8 cellular contexts compared by ENCODE assay signal in the genomic region with DNA sequence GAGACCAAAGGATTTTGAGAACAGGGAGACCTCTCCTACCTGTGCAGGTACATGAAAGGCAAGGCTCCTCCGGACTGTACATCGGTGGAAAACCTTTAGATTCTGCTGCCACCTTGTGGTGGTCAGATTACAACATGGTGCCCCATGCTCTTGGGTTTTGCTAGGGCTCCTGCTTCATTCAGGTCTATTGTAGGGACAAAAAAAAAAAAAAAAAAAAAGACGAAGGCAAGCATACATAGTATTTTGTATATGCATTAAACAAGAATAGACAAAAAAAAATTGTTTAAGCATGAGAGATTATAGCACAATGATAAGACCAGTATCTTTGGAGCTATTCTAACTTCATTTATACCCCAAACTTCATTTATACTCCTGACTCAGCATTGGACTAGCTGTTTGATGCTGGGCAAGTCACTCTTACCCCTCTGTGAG. TPM values are rescaled to one million over a fixed set of nuclear protein-coding genes. Genes with fewer than 3 reads are reported as not detected.
DNase-seq lines count a peak whose midpoint lies in the region; ATAC-seq and TF ChIP-seq lines count a peak whose summit lies in the region.

No MANE protein-coding gene starts in this region.

- H3K4me2 ChIP-seq in mammary epithelial cell (ENCODE audit: insufficient read depth, low read depth, low read length): no peak overlapping the region

- CTCF ChIA-PET in GM10248 (lab: Yijun Ruan, JAX) (interaction anchor here (0.7 to 3.1 kb wide), 26 partner anchors 9 to 318 kb away, joined by 3 to 24 read pairs (median 4); no protein-coding TSS in a partner anchor), mammary epithelial cell (lab: Charles Lee; ENCODE audit: low non-redundant PET) (interaction anchor here (0.7 to 0.9 kb wide), 3 partner anchors 28 to 160 kb away, joined by 4 to 14 read pairs (median 12); no protein-coding TSS in a partner anchor)

- no TSS peak for BruUV-seq in mammary epithelial cell (replicated peaks; lab: Mats Ljungman, UMichigan)

- ATAC-seq in HG02610 (IDR thresholded peaks at IDR 0.05; ENCODE audit: unreplicated experiment): peak; percentile 49
- ATAC-seq in GM21515 (IDR thresholded peaks at IDR 0.05; ENCODE audit: unreplicated experiment): no peak

- 3% methylated on average over 3 of the region's 3 CpGs for WGBS in mammary epithelial cell (ENCODE audit: low coverage, missing lambda C conversion rate)

- H3K4me3 ChIP-seq in WERI-Rb-1 (ENCODE audit: low read depth, low read length) (no peak overlapping the region), mammary epithelial cell (replicated peaks in 1 of 3; ENCODE audit: insufficient read depth in 1 of 3, low read depth in 2 of 3, low read length in 3 of 3) (no peak overlapping the region)

- no peak overlapping the region for H3K9ac ChIP-seq in mammary epithelial cell (ENCODE audit: insufficient read depth, low read length)

- dilution Hi-C loops in mammary epithelial cell (cut with HindIII; ENCODE audit: low sequenced_read_pairs): no loop called here

- peaks cover 14% of the 10 kb centered on the region for H3K4me1 ChIP-seq in mammary epithelial cell (ENCODE audit: insufficient read depth, low read length)

- no peaks in the 10 kb centered on the region for H4K20me1 ChIP-seq in mammary epithelial cell (ENCODE audit: insufficient read depth, low read length)

- peak; percentile 56 for DNase-seq in GM10248 (ENCODE audit: extremely low spot score)
- peak; percentile 57 for DNase-seq in NCI-H2029 (lab: John Stamatoyannopoulos, UW)
- peak; percentile 80 for DNase-seq in WERI-Rb-1
- DNase-seq in mammary epithelial cell: peak; percentile 75
- peak; percentile 71 for DNase-seq in kidney tubule cell (ENCODE audit: low spot score)
- DNase-seq in stimulated activated CD4-positive, alpha-beta T cell treated with anti-CD3 and anti-CD28 coated beads, Interleukin-4, amount 100 ng/mL, for 4 hours: peak; percentile 37 to 52

- in situ Hi-C loops in mammary epithelial cell (cut with MboI; ENCODE audit: low sequenced_read_pairs in 2 of 2): loop anchor here (5.0 kb wide), 2 partner anchors 83 to 88 kb away; no protein-coding TSS in a partner anchor

- H3K36me3 ChIP-seq in WERI-Rb-1 (no peaks in the 10 kb centered on the region), mammary epithelial cell (ENCODE audit: insufficient read depth, low read length) (no peaks in the 10 kb centered on the region)

- no peak overlapping the region for H2AFZ ChIP-seq in mammary epithelial cell (ENCODE audit: low read depth, low read length)

- H3K79me2 ChIP-seq in mammary epithelial cell (ENCODE audit: insufficient read depth, low read length): no peaks in the 10 kb centered on the region

- H3K27me3 ChIP-seq in WERI-Rb-1 (ENCODE audit: insufficient read depth, low read depth, severe bottlenecking) (peaks cover 74% of the 10 kb centered on the region), mammary epithelial cell (ENCODE audit: insufficient read depth, low read length) (no peaks in the 10 kb centered on the region)

- POLR2A ChIA-PET in GM10248 (lab: Yijun Ruan, JAX): interaction anchor here (0.5 kb wide), 1 partner anchor 25 kb away, joined by 4 read pairs; no protein-coding TSS in a partner anchor

- H3K9me3 ChIP-seq in WERI-Rb-1 (ENCODE audit: severe bottlenecking) (no peaks in the 10 kb centered on the region), mammary epithelial cell (replicated peaks; ENCODE audit: insufficient read depth, low read length) (no peaks in the 10 kb centered on the region)

- H3K27ac ChIP-seq in WERI-Rb-1 (no peak overlapping the region), mammary epithelial cell (ENCODE audit: insufficient read depth, low read depth, low read length) (no peak overlapping the region)

- intact Hi-C loops in mammary epithelial cell (cut with micrococcal nuclease): loop anchor here (1.0 to 10.0 kb wide), 4 partner anchors 35 to 535 kb away; no protein-coding TSS in a partner anchor

- TF ChIP-seq CTCF in GM10248 (IDR thresholded peaks at IDR 0.05; ENCODE audit: control extremely low read depth, extremely low read depth, low read depth, missing control alignments): peak; percentile 80
- TF ChIP-seq CTCF in WERI-Rb-1 (IDR thresholded peaks at IDR 0.05; ENCODE audit: low read depth, low read length): peak; percentile 82
- TF ChIP-seq CTCF in mammary epithelial cell (conservative IDR thresholded peaks at IDR 0.05 in 1 of 2, IDR thresholded peaks at IDR 0.05 in 1 of 2; ENCODE audit: extremely low read depth in 1 of 2, insufficient read depth in 1 of 2, low read depth in 1 of 2, low read length in 2 of 2): peak; percentile 77 to 79

RNA-seq across cellular contexts. Expression of gene SPR, which starts 27.4 kb away (rescaled TPM):
- total RNA-seq in mammary epithelial cell: 10 to 100 TPM; 24.5 to 25.1 TPM
- polyA plus RNA-seq in mammary epithelial cell: 37.1 TPM
- polyA minus RNA-seq in mammary epithelial cell: 18.6 TPM

RNA-seq across cellular contexts. Expression of gene EXOC6B, which starts 34.0 kb away (rescaled TPM):
- total RNA-seq in mammary epithelial cell: 10 to 100 TPM; 38.3 to 48.9 TPM
- 21.6 TPM for polyA plus RNA-seq in mammary epithelial cell
- 94.1 TPM for polyA minus RNA-seq in mammary epithelial cell

RNA-seq across cellular contexts. Expression of gene EMX1, which starts 57.5 kb away (rescaled TPM):
- not detected for total RNA-seq in mammary epithelial cell
- not detected for polyA plus RNA-seq in mammary epithelial cell
- 0.31 TPM for polyA minus RNA-seq in mammary epithelial cell
